Comparison of ENCODE assay signal across 8 cellular contexts in genomic region chr1:114508386-114508898, GRCh38. TPM values are rescaled to one million over a fixed set of nuclear protein-coding genes. Genes with fewer than 3 reads are reported as not detected.
DNase-seq lines count a peak whose midpoint lies in the region; ATAC-seq and TF ChIP-seq lines count a peak whose summit lies in the region.

No MANE protein-coding gene starts in this region.

- TF ChIP-seq CTCF in left ventricle myocardium inferior (IDR thresholded peaks at IDR 0.05; ENCODE audit: borderline replicate concordance) = no peak

- DNase-seq in left ventricle myocardium inferior (no peak), left ventricle myocardium superior (no peak), immature natural killer cell (no peak), hypothalamus (lab: John Stamatoyannopoulos, UW) (no peak), ACHN (no peak), NCI-H146 (lab: John Stamatoyannopoulos, UW) (no peak)
- no peak for DNase-seq in activated T-helper 2 cell treated with anti-CD3 and anti-CD28 coated beads, Interferon-gamma antibody, Interleukin-2, Interleukin-4, amounts not matched to agents 10 μg/mL and 5 μg/mL and 100 μg/mL, durations not matched to agents 14 hours and 24 hours and 36 hours (ENCODE audit: low spot score)

- peaks cover 44% of the 10 kb centered on the region for H3K36me3 Mint-ChIP-seq in activated T-helper 2 cell treated with anti-CD3 and anti-CD28 coated beads, Interferon-gamma antibody, Interleukin-2, Interleukin-4, amounts not matched to agents 10 μg/mL and 5 μg/mL and 100 μg/mL, durations not matched to agents 14 hours and 24 hours and 36 hours (ENCODE audit: low read depth)
- H3K36me3 Mint-ChIP-seq in immature natural killer cell = peaks cover 0 to 4% (median 0%) of the 10 kb centered on the region in 3 donors

- H3K27me3 Mint-ChIP-seq in activated T-helper 2 cell treated with anti-CD3 and anti-CD28 coated beads, Interferon-gamma antibody, Interleukin-2, Interleukin-4, amounts not matched to agents 10 μg/mL and 5 μg/mL and 100 μg/mL, durations not matched to agents 14 hours and 24 hours and 36 hours (ENCODE audit: low read depth) = no peaks in the 10 kb centered on the region
- H3K27me3 Mint-ChIP-seq in immature natural killer cell (ENCODE audit: low read depth in 3 of 3) = peaks cover 10 to 19% (median 16%) of the 10 kb centered on the region in 3 donors

- peak overlapping the region; percentile 97 for H3K4me3 ChIP-seq in left ventricle myocardium inferior

- peaks cover 68% of the 10 kb centered on the region for H3K4me1 ChIP-seq in left ventricle myocardium inferior

- no peaks in the 10 kb centered on the region for H3K27me3 ChIP-seq in left ventricle myocardium inferior (ENCODE audit: low read depth)

- intact Hi-C loops in left ventricle myocardium inferior (cut with micrococcal nuclease) = no loop called here
- intact Hi-C loops in left ventricle myocardium superior (cut with micrococcal nuclease) = no loop called here
- intact Hi-C loops in activated T-helper 2 cell treated with anti-CD3 and anti-CD28 coated beads, Interferon-gamma antibody, Interleukin-2, Interleukin-4, amounts not matched to agents 10 μg/mL and 5 μg/mL and 100 μg/mL, durations not matched to agents 14 hours and 24 hours and 36 hours (cut with micrococcal nuclease) = no loop called here

- in situ Hi-C loops in ACHN (cut with HindIII; ENCODE audit: low pct_ligation_motif_present, low pct_unique_long_range_greater_than_20kb, low sequenced_read_pairs) = no loop called here

- peak overlapping the region; percentile 85 for H3K4me3 Mint-ChIP-seq in activated T-helper 2 cell treated with anti-CD3 and anti-CD28 coated beads, Interferon-gamma antibody, Interleukin-2, Interleukin-4, amounts not matched to agents 10 μg/mL and 5 μg/mL and 100 μg/mL, durations not matched to agents 14 hours and 24 hours and 36 hours (ENCODE audit: low read depth)
- H3K4me3 Mint-ChIP-seq in immature natural killer cell = peak overlapping the region; percentile 85 to 93 (median 90)

- H3K27ac Mint-ChIP-seq in activated T-helper 2 cell treated with anti-CD3 and anti-CD28 coated beads, Interferon-gamma antibody, Interleukin-2, Interleukin-4, amounts not matched to agents 10 μg/mL and 5 μg/mL and 100 μg/mL, durations not matched to agents 14 hours and 24 hours and 36 hours = no peak overlapping the region
- H3K27ac Mint-ChIP-seq in immature natural killer cell = peak overlapping the region; percentile 56 to 83 (median 76)

- ATAC-seq in left ventricle myocardium superior = no peak
- no peak for ATAC-seq in GM18502 (IDR thresholded peaks at IDR 0.05; ENCODE audit: poor library complexity, unreplicated experiment)

- H3K36me3 ChIP-seq in left ventricle myocardium inferior = no peaks in the 10 kb centered on the region

- no peaks in the 10 kb centered on the region for H3K9me3 ChIP-seq in left ventricle myocardium inferior (replicated peaks)

- H3K4me1 Mint-ChIP-seq in activated T-helper 2 cell treated with anti-CD3 and anti-CD28 coated beads, Interferon-gamma antibody, Interleukin-2, Interleukin-4, amounts not matched to agents 10 μg/mL and 5 μg/mL and 100 μg/mL, durations not matched to agents 14 hours and 24 hours and 36 hours (ENCODE audit: low read depth) = peaks cover 58% of the 10 kb centered on the region
- H3K4me1 Mint-ChIP-seq in immature natural killer cell = peaks cover 78 to 85% of the 10 kb centered on the region in 2 donors

- H3K9me3 Mint-ChIP-seq in activated T-helper 2 cell treated with anti-CD3 and anti-CD28 coated beads, Interferon-gamma antibody, Interleukin-2, Interleukin-4, amounts not matched to agents 10 μg/mL and 5 μg/mL and 100 μg/mL, durations not matched to agents 14 hours and 24 hours and 36 hours = no peaks in the 10 kb centered on the region
- H3K9me3 Mint-ChIP-seq in immature natural killer cell = no peaks in the 10 kb centered on the region

- H3K27ac ChIP-seq in left ventricle myocardium inferior (replicated peaks) = no peak overlapping the region

RNA-seq across cellular contexts. Expression of gene TRIM33, which starts 2.6 kb away (rescaled TPM):
- total RNA-seq in left ventricle myocardium inferior (14.2 TPM), left ventricle myocardium superior (17.9 TPM)
- 41.5 and 44.7 TPM in 2 replicates for total RNA-seq in activated T-helper 2 cell treated with anti-CD3 and anti-CD28 coated beads, Interferon-gamma antibody, Interleukin-2, Interleukin-4, amounts not matched to agents 10 μg/mL and 5 μg/mL and 100 μg/mL, durations not matched to agents 14 hours and 24 hours and 36 hours
- 10 to 100 TPM; 17.3 to 43.3 (median 28.0) TPM for polyA plus RNA-seq in immature natural killer cell
